Comparison of ENCODE assay signal across 1 cellular context in genomic region chr20:1212607-1213396, GRCh38.
TF ChIP-seq lines count a peak whose summit lies in the region.

No MANE protein-coding gene starts in this region.

TF ChIP-seq in HepG2, 621 proteins besides CTCF, POLR2A, EP300 and RAD21 (continued from another document and continues in another):
- TF ChIP-seq ARID4A (CRISPR knock-in tag; IDR thresholded peaks at IDR 0.05; ENCODE audit: borderline replicate concordance), result peak; percentile 28; the same call in 1 of the 2 replicates
- TF ChIP-seq ZNF703 (CRISPR knock-in tag; IDR thresholded peaks at IDR 0.05; ENCODE audit: borderline replicate concordance), result no peak
- no peak for TF ChIP-seq ATF7-NPFF (CRISPR knock-in tag; IDR thresholded peaks at IDR 0.05; ENCODE audit: low read depth)
- no peak for TF ChIP-seq JUND (CRISPR knock-in tag; IDR thresholded peaks at IDR 0.05)
- TF ChIP-seq ZNF558 (CRISPR knock-in tag; IDR thresholded peaks at IDR 0.05; ENCODE audit: borderline replicate concordance), result no peak
- no peak for TF ChIP-seq YEATS2 (CRISPR knock-in tag; IDR thresholded peaks at IDR 0.05; ENCODE audit: borderline replicate concordance)
- TF ChIP-seq GTF3A (CRISPR knock-in tag; conservative IDR thresholded peaks at IDR 0.05), result no peak
- TF ChIP-seq MIER3 (CRISPR knock-in tag; IDR thresholded peaks at IDR 0.05; ENCODE audit: borderline replicate concordance), result peak; percentile 58; the same call in 1 of the 2 replicates
- TF ChIP-seq PHF8 (CRISPR knock-in tag; IDR thresholded peaks at IDR 0.05), result no peak
- no peak for TF ChIP-seq IRF9 (CRISPR knock-in tag; IDR thresholded peaks at IDR 0.05; ENCODE audit: borderline replicate concordance)
- TF ChIP-seq ZNF7 (CRISPR knock-in tag; IDR thresholded peaks at IDR 0.05), result no peak
- no peak for TF ChIP-seq CREM (IDR thresholded peaks at IDR 0.05)
- TF ChIP-seq CREM (CRISPR knock-in tag; IDR thresholded peaks at IDR 0.05), result no peak
- no peak for TF ChIP-seq EED (CRISPR knock-in tag; IDR thresholded peaks at IDR 0.05)
- peak; percentile 78 for TF ChIP-seq NAIF1 (CRISPR knock-in tag; IDR thresholded peaks at IDR 0.05; ENCODE audit: borderline replicate concordance)
- peak; percentile 48; the same call in 1 of the 2 replicates for TF ChIP-seq KMT2A (CRISPR knock-in tag; IDR thresholded peaks at IDR 0.05)
- no peak; the same call in 1 of the 2 replicates for TF ChIP-seq SIX1 (CRISPR knock-in tag; IDR thresholded peaks at IDR 0.05; ENCODE audit: borderline replicate concordance)
- no peak for TF ChIP-seq ATM (IDR thresholded peaks at IDR 0.05; ENCODE audit: borderline replicate concordance)
- TF ChIP-seq HDAC2 (CRISPR knock-in tag; IDR thresholded peaks at IDR 0.05), result peak; percentile 58; the same call in 1 of the 2 replicates
- TF ChIP-seq DNMT3B (CRISPR knock-in tag; conservative IDR thresholded peaks at IDR 0.05), result no peak
- TF ChIP-seq NR3C1 (CRISPR knock-in tag; IDR thresholded peaks at IDR 0.05), result no peak
- peak; percentile 63; the same call in 1 of the 2 replicates for TF ChIP-seq ZNF800 (CRISPR knock-in tag; IDR thresholded peaks at IDR 0.05)
- TF ChIP-seq ZNF790 (CRISPR knock-in tag; IDR thresholded peaks at IDR 0.05; ENCODE audit: borderline replicate concordance), result no peak
- TF ChIP-seq EHMT2 (IDR thresholded peaks at IDR 0.05; ENCODE audit: borderline replicate concordance, low read depth, low read length), result no peak
- TF ChIP-seq POLR2AphosphoS2 (IDR thresholded peaks at IDR 0.05; ENCODE audit: low read depth, low read length), result no peak
- TF ChIP-seq ZNF678 (CRISPR knock-in tag; IDR thresholded peaks at IDR 0.05), result no peak
- peak; percentile 81; the same call in 1 of the 2 replicates for TF ChIP-seq ERF (CRISPR knock-in tag; IDR thresholded peaks at IDR 0.05)
- no peak for TF ChIP-seq EEA1 (CRISPR knock-in tag; IDR thresholded peaks at IDR 0.05; ENCODE audit: borderline replicate concordance)
- TF ChIP-seq PAXIP1 (CRISPR knock-in tag; conservative IDR thresholded peaks at IDR 0.05), result no peak
- peak; percentile 94; the same call in 1 of the 2 replicates for TF ChIP-seq ZNF512B (CRISPR knock-in tag; IDR thresholded peaks at IDR 0.05; ENCODE audit: borderline replicate concordance)
- no peak for TF ChIP-seq TCF7 (IDR thresholded peaks at IDR 0.05; ENCODE audit: low read depth)
- TF ChIP-seq ZNF687 (CRISPR knock-in tag; IDR thresholded peaks at IDR 0.05), result peak; percentile 17; the same call in 1 of the 2 replicates
- no peak for TF ChIP-seq NCOA5 (CRISPR knock-in tag; IDR thresholded peaks at IDR 0.05)
- TF ChIP-seq POLR2AphosphoS5 (IDR thresholded peaks at IDR 0.05; ENCODE audit: low read depth, low read length), result no peak
- TF ChIP-seq ZNF557 (CRISPR knock-in tag; IDR thresholded peaks at IDR 0.05), result peak; percentile 63; the same call in 1 of the 2 replicates
- 0 out of 2 replicates have a peak, but pooled peaks have one; percentile 69 for TF ChIP-seq SMAD3 (CRISPR knock-in tag; IDR thresholded peaks at IDR 0.05)
- no peak for TF ChIP-seq RBM39 (IDR thresholded peaks at IDR 0.05; ENCODE audit: low read depth, low read length, poor library complexity, severe bottlenecking)
- no peak for TF ChIP-seq ZC3H13 (CRISPR knock-in tag; IDR thresholded peaks at IDR 0.05)
- TF ChIP-seq ZNF770 (CRISPR knock-in tag; IDR thresholded peaks at IDR 0.05), result no peak
- no peak for TF ChIP-seq ZBTB20 (CRISPR knock-in tag; IDR thresholded peaks at IDR 0.05; ENCODE audit: borderline replicate concordance, low read depth)
- no peak for TF ChIP-seq SOX5 (CRISPR knock-in tag; IDR thresholded peaks at IDR 0.05; ENCODE audit: borderline replicate concordance)
- 0 out of 2 replicates have a peak, but pooled peaks have one; percentile 11 for TF ChIP-seq ZNF292 (CRISPR knock-in tag; IDR thresholded peaks at IDR 0.05; ENCODE audit: borderline replicate concordance, low read depth)
- 0 out of 2 replicates have a peak, but pooled peaks have one; percentile 36 for TF ChIP-seq ZNF766 (CRISPR knock-in tag; IDR thresholded peaks at IDR 0.05; ENCODE audit: borderline replicate concordance)
